ENCODE assay signal across 8 cellular contexts in genomic region chr12:66234037-66234693, GRCh38. TPM values are rescaled to one million over a fixed set of nuclear protein-coding genes. Genes with fewer than 3 reads are reported as not detected.
DNase-seq lines count a peak whose midpoint lies in the region; ATAC-seq and TF ChIP-seq lines count a peak whose summit lies in the region.
"Not testable (repeated sequence)": the region's sequence is repeated elsewhere in the genome, so short reads cannot be mapped to it uniquely, and the experiment has no call there.

No MANE protein-coding gene starts in this region.

- POLR2A ChIA-PET in WTC11 (lab: Charles Lee) = not testable (repeated sequence)

- not testable (repeated sequence) for H3K27ac Mint-ChIP-seq in WTC11; stimulated activated naive CD8-positive, alpha-beta T cell treated with anti-CD3 and anti-CD28 coated beads, Interleukin-15, amount 100 ng/mL, for 72 hours

- peak overlapping the region; percentile 58 for H3K4me3 Mint-ChIP-seq in WTC11
- H3K4me3 Mint-ChIP-seq in stimulated activated naive CD8-positive, alpha-beta T cell treated with anti-CD3 and anti-CD28 coated beads, Interleukin-15, amount 100 ng/mL, for 72 hours = peak overlapping the region in 1 of 2 donors; percentile 13

- CTCF ChIA-PET in WTC11 (lab: Charles Lee) = not testable (repeated sequence)

- peak; percentile 24 for TF ChIP-seq CTCF in GM12864 (IDR thresholded peaks at IDR 0.05; ENCODE audit: low read depth, low read length, missing control alignments)
- TF ChIP-seq CTCF in WTC11 (IDR thresholded peaks at IDR 0.05); cardiac fibroblast (IDR thresholded peaks at IDR 0.05; ENCODE audit: low read depth, low read length): not testable (repeated sequence)

- not testable (repeated sequence) for H3K36me3 Mint-ChIP-seq in WTC11

- peak overlapping the region; percentile 11; the same call in 1 of the 2 replicates for H3K4me3 ChIP-seq in GM12864 (ENCODE audit: low read depth, low read length)
- not testable (repeated sequence) for H3K4me3 ChIP-seq in cardiac fibroblast (replicated peaks in 1 of 2; ENCODE audit: low read depth in 2 of 2, low read length in 2 of 2)

- DNase-seq in GM12864 (ENCODE audit: low read depth) (peak; percentile 82), NCI-H524 (lab: John Stamatoyannopoulos, UW) (peak; percentile 55 to 90), cardiac fibroblast (ENCODE audit: low read depth in 2 of 2) (peak; percentile 22 to 39), lung microvascular endothelial cell (ENCODE audit: low read depth in 2 of 2) (peak; percentile 42 to 44)
- DNase-seq in WTC11 (ENCODE audit: low spot score) = not testable (repeated sequence)
- DNase-seq in stimulated activated naive CD8-positive, alpha-beta T cell treated with anti-CD3 and anti-CD28 coated beads, Interleukin-15, amount 100 ng/mL, for 72 hours = peak; percentile 13 to 16

- peaks cover 27% of the 10 kb centered on the region for H3K4me1 Mint-ChIP-seq in WTC11
- H3K4me1 Mint-ChIP-seq in stimulated activated naive CD8-positive, alpha-beta T cell treated with anti-CD3 and anti-CD28 coated beads, Interleukin-15, amount 100 ng/mL, for 72 hours = not testable (repeated sequence)

- ATAC-seq in GM21576 (IDR thresholded peaks at IDR 0.05; ENCODE audit: unreplicated experiment) (peak; percentile 90), HG03439 (IDR thresholded peaks at IDR 0.05; ENCODE audit: unreplicated experiment) (peak; percentile 95), WTC11 (peak; percentile 21)
- peak; percentile 57 for ATAC-seq in stimulated activated naive CD8-positive, alpha-beta T cell treated with anti-CD3 and anti-CD28 coated beads, Interleukin-15, amount 100 ng/mL, for 72 hours

- H3K27me3 Mint-ChIP-seq in WTC11 (ENCODE audit: low read depth) = not testable (repeated sequence)
- peaks cover 41% of the 10 kb centered on the region for H3K27me3 Mint-ChIP-seq in stimulated activated naive CD8-positive, alpha-beta T cell treated with anti-CD3 and anti-CD28 coated beads, Interleukin-15, amount 100 ng/mL, for 72 hours

- H3K9me3 Mint-ChIP-seq in WTC11; stimulated activated naive CD8-positive, alpha-beta T cell treated with anti-CD3 and anti-CD28 coated beads, Interleukin-15, amount 100 ng/mL, for 72 hours: not testable (repeated sequence)

RNA-seq across cellular contexts. Expression of gene IRAK3, which starts 45.2 kb away (rescaled TPM):
- total RNA-seq in WTC11 (2021) (0.70 to 0.92 TPM (median 0.89 TPM) in 3 replicates), lung microvascular endothelial cell (8.5 and 17.3 TPM in 2 replicates)

Comparison
In these comparisons a context has a peak if more than half of its experiments do, and no peak if none do; other contexts are left out.
1. ATAC-seq: peak in every context shown above with its lines; median percentile 95 in HG03439; 90 in GM21576; 57 in stimulated activated naive CD8-positive, alpha-beta T cell treated with anti-CD3 and anti-CD28 coated beads, Interleukin-15, amount 100 ng/mL, for 72 hours; 21 in WTC11.